Comparison of ENCODE assay signal across 33 cellular contexts in genomic region chr19:35692010-35692409, GRCh38. TPM values are rescaled to one million over a fixed set of nuclear protein-coding genes. Genes with fewer than 3 reads are reported as not detected.
DNase-seq lines count a peak whose midpoint lies in the region; ATAC-seq and TF ChIP-seq lines count a peak whose summit lies in the region.
"Had no signal": no experiment of that assay in that cellular context is flagged by ENCODE, and none has a peak within 500 bp of the region (broad histone marks: within the 10 kb centered on the region; RNA-seq: fewer than 3 reads in every experiment).

No MANE protein-coding gene starts in this region.

- H3K27ac ChIP-seq in OCI-LY3 (ENCODE audit: low read length) (no peak overlapping the region), lower lobe of right lung (no peak overlapping the region)
- H3K27ac ChIP-seq: ascending aorta, coronary artery, hepatocyte, pancreas, tibial nerve had no signal

- H3K4me1 Mint-ChIP-seq in glutamatergic neuron (ENCODE audit: low read depth, unreplicated experiment) = no peaks in the 10 kb centered on the region
- H3K4me1 Mint-ChIP-seq: nephron had no signal

- H3K4me2 ChIP-seq in OCI-LY3 (ENCODE audit: low read length) = no peak overlapping the region
- H3K4me2 ChIP-seq: GM23338, hepatocyte had no signal

- H3K27me3 Mint-ChIP-seq in glutamatergic neuron (ENCODE audit: unreplicated experiment) = no peaks in the 10 kb centered on the region
- H3K27me3 Mint-ChIP-seq: activated CD4-positive, alpha-beta T cell treated with anti-CD3 and anti-CD28 coated beads for 36 hours; CD4-positive, alpha-beta T cell had no signal

- no peaks in the 10 kb centered on the region for H3K9me3 Mint-ChIP-seq in glutamatergic neuron (ENCODE audit: unreplicated experiment)
- H3K9me3 Mint-ChIP-seq: activated naive CD8-positive, alpha-beta T cell treated with anti-CD3 and anti-CD28 coated beads, Interleukin-2, amount 10 ng/mL, durations not matched to agents 7 days and 5 days; CD4-positive, alpha-beta T cell; nephron had no signal

- no peak overlapping the region for H3K4me3 ChIP-seq in OCI-LY3 (ENCODE audit: low read length)
- no peak overlapping the region for H3K4me3 ChIP-seq in lower lobe of right lung
- H3K4me3 ChIP-seq: ascending aorta, coronary artery, GM23338, hepatocyte, pancreas, tibial nerve had no signal

- no peak overlapping the region for H3K9ac ChIP-seq in OCI-LY3 (ENCODE audit: low read length)

- no peak for ATAC-seq in lower lobe of right lung
- ATAC-seq in HG02840 (IDR thresholded peaks at IDR 0.05; ENCODE audit: low FRiP score, unreplicated experiment) = no peak
- ATAC-seq: activated CD4-positive, alpha-beta T cell treated with anti-CD3 and anti-CD28 coated beads for 36 hours; GM23338; left cardiac atrium; pancreas had no signal

- H3K36me3 ChIP-seq in OCI-LY3 (replicated peaks; ENCODE audit: low read depth, low read length) (no peaks in the 10 kb centered on the region), lower lobe of right lung (no peaks in the 10 kb centered on the region)
- H3K36me3 ChIP-seq: ascending aorta, pancreas, tibial nerve had no signal

- peak; percentile 28 for TF ChIP-seq CTCF in OCI-LY3 (IDR thresholded peaks at IDR 0.05; ENCODE audit: low read depth, low read length)
- TF ChIP-seq CTCF in glutamatergic neuron (IDR thresholded peaks at IDR 0.05; ENCODE audit: partially characterized antibody, unreplicated experiment) = no peak
- no peak for TF ChIP-seq CTCF in lower lobe of right lung (IDR thresholded peaks at IDR 0.05)

- H3K9me3 ChIP-seq in OCI-LY3 (ENCODE audit: insufficient read depth, low read length) = no peaks in the 10 kb centered on the region
- H3K9me3 ChIP-seq in lower lobe of right lung = no peaks in the 10 kb centered on the region
- H3K9me3 ChIP-seq: ascending aorta, pancreas, tibial nerve had no signal

- H3K4me3 Mint-ChIP-seq in glutamatergic neuron (ENCODE audit: unreplicated experiment) = peak overlapping the region; percentile 38
- H3K4me3 Mint-ChIP-seq: activated CD4-positive, alpha-beta T cell treated with anti-CD3 and anti-CD28 coated beads for 36 hours; activated naive CD8-positive, alpha-beta T cell treated with anti-CD3 and anti-CD28 coated beads, Interleukin-2, amount 10 ng/mL, durations not matched to agents 7 days and 5 days; CD4-positive, alpha-beta T cell; GM23338; nephron had no signal

- intact Hi-C loops in lower lobe of right lung (cut with DNase I) = no loop called here

- H3K4me1 ChIP-seq in OCI-LY3 (ENCODE audit: low read length) = peaks cover 15% of the 10 kb centered on the region
- no peaks in the 10 kb centered on the region for H3K4me1 ChIP-seq in lower lobe of right lung
- H3K4me1 ChIP-seq: ascending aorta, pancreas, tibial nerve had no signal

- no peaks in the 10 kb centered on the region for H3K79me2 ChIP-seq in OCI-LY3 (ENCODE audit: low read length)
- H3K79me2 ChIP-seq: hepatocyte had no signal

- DNase-seq in NCI-H2107 treated with DMSO at 0.1 percent for 48 hours (lab: John Stamatoyannopoulos, UW; ENCODE audit: unreplicated experiment) (peak; percentile 9), NCI-H2107 (lab: John Stamatoyannopoulos, UW) (no peak), glutamatergic neuron (no peak), lower lobe of right lung (no peak)
- DNase-seq: activated CD4-positive, alpha-beta T cell treated with anti-CD3 and anti-CD28 coated beads for 36 hours; activated CD8-positive, alpha-beta memory T cell treated with anti-CD3 and anti-CD28 coated beads for 24 hours; activated effector memory CD4-positive, alpha-beta T cell treated with Interleukin-2 at 50 U/mL for 16 hours; activated naive CD8-positive, alpha-beta T cell treated with anti-CD3 and anti-CD28 coated beads, Interleukin-2, amount 10 ng/mL, durations not matched to agents 7 days and 5 days; AML-193; CD4-positive, alpha-beta T cell; DMS153; effector memory CD4-positive, alpha-beta T cell; IMR-90; left cardiac atrium; mammary epithelial cell; NCI-H1092; NCI-H1694 treated with DMSO at 0.1 percent for 48 hours; NCI-H226; NCI-H748 treated with DMSO at 0.1 percent for 48 hours; SHP77; stimulated activated CD4-positive, alpha-beta T cell treated with anti-CD3 and anti-CD28 coated beads, Interleukin-2, amount 100 ng/mL, for 24 hours had no signal

- H3K36me3 Mint-ChIP-seq in glutamatergic neuron (ENCODE audit: unreplicated experiment) = no peaks in the 10 kb centered on the region
- H3K36me3 Mint-ChIP-seq: activated naive CD8-positive, alpha-beta T cell treated with anti-CD3 and anti-CD28 coated beads, Interleukin-2, amount 10 ng/mL, durations not matched to agents 7 days and 5 days had no signal

- H4K20me1 ChIP-seq in OCI-LY3 (ENCODE audit: insufficient read depth, low read length) = no peaks in the 10 kb centered on the region

- no peak overlapping the region for H3K27ac Mint-ChIP-seq in glutamatergic neuron (ENCODE audit: unreplicated experiment)
- H3K27ac Mint-ChIP-seq: activated CD4-positive, alpha-beta T cell treated with anti-CD3 and anti-CD28 coated beads for 36 hours; activated naive CD8-positive, alpha-beta T cell treated with anti-CD3 and anti-CD28 coated beads, Interleukin-2, amount 10 ng/mL, durations not matched to agents 7 days and 5 days; CD4-positive, alpha-beta T cell; GM23338; nephron had no signal

- H3K27me3 ChIP-seq in OCI-LY3 (ENCODE audit: low read depth, low read length) = no peaks in the 10 kb centered on the region
- no peaks in the 10 kb centered on the region for H3K27me3 ChIP-seq in lower lobe of right lung (ENCODE audit: low read depth)
- H3K27me3 ChIP-seq: ascending aorta, hepatocyte, pancreas had no signal

- H2AFZ ChIP-seq in OCI-LY3 (ENCODE audit: low read depth, low read length) = no peak overlapping the region
- H2AFZ ChIP-seq: hepatocyte had no signal

RNA-seq across cellular contexts. Expression of gene ZBTB32, which starts 12.3 kb away (rescaled TPM):
- total RNA-seq in glutamatergic neuron (ENCODE audit: unreplicated experiment) (not detected), lower lobe of right lung (0.21 TPM)
- total RNA-seq: ascending aorta, frontal cortex, GM23338, hepatocyte, IMR-90, left cardiac atrium, mammary epithelial cell, tibial nerve had no signal

RNA-seq across cellular contexts. Expression of gene UPK1A, which starts 25.7 kb away (rescaled TPM):
- total RNA-seq in glutamatergic neuron (ENCODE audit: unreplicated experiment) (not detected), lower lobe of right lung (not detected)
- total RNA-seq: ascending aorta, cardiac septum, frontal cortex, G401, IMR-90, left cardiac atrium, pancreas, tibial nerve had no signal

RNA-seq across cellular contexts. Expression of gene KMT2B, which starts 25.8 kb away (rescaled TPM):
- 60.8 TPM for total RNA-seq in glutamatergic neuron (ENCODE audit: unreplicated experiment)
- total RNA-seq in lower lobe of right lung = 37.2 TPM

RNA-seq across cellular contexts. Expression of gene COX6B1, which starts 43.9 kb away (rescaled TPM):
- total RNA-seq in glutamatergic neuron (ENCODE audit: unreplicated experiment) (448 TPM), lower lobe of right lung (267 TPM)

RNA-seq across cellular contexts. Expression of gene IGFLR1, which starts 50.2 kb away (rescaled TPM):
- total RNA-seq in glutamatergic neuron (ENCODE audit: unreplicated experiment) (4.7 TPM), lower lobe of right lung (17.1 TPM)
- total RNA-seq: ascending aorta had no signal
